ENCODE assay signal across 9 cellular contexts in genomic region chr1:26922901-26923300, GRCh38.
DNase-seq lines count a peak whose midpoint lies in the region; ATAC-seq and TF ChIP-seq lines count a peak whose summit lies in the region.
"Had no signal": no experiment of that assay in that cellular context is flagged by ENCODE, and none has a peak within 500 bp of the region (broad histone marks: within the 10 kb centered on the region; RNA-seq: fewer than 3 reads in every experiment).

No MANE protein-coding gene starts in this region.

- H4K20me1 ChIP-seq in DOHH2 (ENCODE audit: control insufficient read depth, insufficient read depth, low read depth, low read length) (peaks cover 22% of the 10 kb centered on the region), OCI-LY3 (ENCODE audit: insufficient read depth, low read length) (no peaks in the 10 kb centered on the region)

- no peak for TF ChIP-seq CTCF in DOHH2 (IDR thresholded peaks at IDR 0.05; ENCODE audit: low read depth, low read length, poor library complexity, severe bottlenecking)
- TF ChIP-seq CTCF in OCI-LY3 (IDR thresholded peaks at IDR 0.05; ENCODE audit: low read depth, low read length), result no peak

- no peak for DNase-seq in effector memory CD8-positive, alpha-beta T cell
- DNase-seq in UCSD-AML1 (lab: John Stamatoyannopoulos, UW; ENCODE audit: unreplicated experiment), result no peak
- DNase-seq: T-helper 9 cell had no signal

- no peak overlapping the region for H3K27ac ChIP-seq in DOHH2 (ENCODE audit: low read depth, low read length)
- H3K27ac ChIP-seq in OCI-LY3 (ENCODE audit: low read length), result no peak overlapping the region

- peaks cover 53% of the 10 kb centered on the region for H3K36me3 ChIP-seq in DOHH2 (ENCODE audit: control insufficient read depth, low read length)
- peaks cover 4% of the 10 kb centered on the region for H3K36me3 ChIP-seq in OCI-LY3 (replicated peaks; ENCODE audit: low read depth, low read length)
- H3K36me3 ChIP-seq in neuron (ENCODE audit: insufficient read depth, low read length), result peaks cover 36% of the 10 kb centered on the region

- peak overlapping the region; percentile 86 for H3K4me3 Mint-ChIP-seq in effector memory CD8-positive, alpha-beta T cell

- peaks cover 21 to 26% of the 10 kb centered on the region in 2 donors for H3K4me1 Mint-ChIP-seq in effector memory CD8-positive, alpha-beta T cell (ENCODE audit: low read depth in 2 of 2)

- H3K4me3 ChIP-seq in DOHH2 (ENCODE audit: low read length) (peak overlapping the region; percentile 86), OCI-LY3 (ENCODE audit: low read length) (peak overlapping the region; percentile 80), neuron (ENCODE audit: low read length) (peak overlapping the region; percentile 93)

- no peaks in the 10 kb centered on the region for H3F3A ChIP-seq in DOHH2 (ENCODE audit: control insufficient read depth, insufficient read depth)

- H2AFZ ChIP-seq in OCI-LY3 (ENCODE audit: low read depth, low read length) (no peak overlapping the region), neuron (ENCODE audit: low read depth, low read length) (no peak overlapping the region)

- ATAC-seq in effector memory CD8-positive, alpha-beta T cell (replicated peaks), result no peak
- ATAC-seq in HG02798 (IDR thresholded peaks at IDR 0.05; ENCODE audit: poor library complexity, unreplicated experiment) (no peak), GM18519 (IDR thresholded peaks at IDR 0.05; ENCODE audit: low FRiP score, unreplicated experiment) (no peak), HG03097 (IDR thresholded peaks at IDR 0.05; ENCODE audit: low FRiP score, unreplicated experiment) (no peak)

- peak overlapping the region; percentile 96 to 97 for H3K27ac Mint-ChIP-seq in effector memory CD8-positive, alpha-beta T cell

- H3K27me3 Mint-ChIP-seq in effector memory CD8-positive, alpha-beta T cell, result no peaks in the 10 kb centered on the region

- H3K9ac ChIP-seq in OCI-LY3 (ENCODE audit: low read length), result peak overlapping the region; percentile 88

- peaks cover 21% of the 10 kb centered on the region for H3K4me1 ChIP-seq in DOHH2 (ENCODE audit: control insufficient read depth, low read length)
- H3K4me1 ChIP-seq in OCI-LY3 (ENCODE audit: low read length), result peaks cover 14% of the 10 kb centered on the region
- peaks cover 18% of the 10 kb centered on the region for H3K4me1 ChIP-seq in neuron (ENCODE audit: insufficient read depth, low read length)

- no peaks in the 10 kb centered on the region for H3K9me3 Mint-ChIP-seq in effector memory CD8-positive, alpha-beta T cell

- H3K9me3 ChIP-seq in DOHH2 (ENCODE audit: control insufficient read depth, insufficient read depth, low read length) (no peaks in the 10 kb centered on the region), OCI-LY3 (ENCODE audit: insufficient read depth, low read length) (no peaks in the 10 kb centered on the region), neuron (ENCODE audit: low read length) (no peaks in the 10 kb centered on the region)

- peak overlapping the region; percentile 97 for H3K4me2 ChIP-seq in DOHH2 (ENCODE audit: low read length)
- peak overlapping the region; percentile 90 for H3K4me2 ChIP-seq in OCI-LY3 (ENCODE audit: low read length)

- no peaks in the 10 kb centered on the region for H3K27me3 ChIP-seq in DOHH2 (ENCODE audit: control insufficient read depth, low read length)
- no peaks in the 10 kb centered on the region for H3K27me3 ChIP-seq in OCI-LY3 (ENCODE audit: low read depth, low read length)
- no peaks in the 10 kb centered on the region for H3K27me3 ChIP-seq in neuron (ENCODE audit: insufficient read depth, low read length)

- no peaks in the 10 kb centered on the region for H3K9me2 ChIP-seq in DOHH2 (replicated peaks; ENCODE audit: control insufficient read depth, low read length)

- peaks cover 55% of the 10 kb centered on the region for H3K79me2 ChIP-seq in DOHH2 (ENCODE audit: control insufficient read depth, low read length)
- H3K79me2 ChIP-seq in OCI-LY3 (ENCODE audit: low read length), result peaks cover 38% of the 10 kb centered on the region

- peaks cover 41% of the 10 kb centered on the region for H3K36me3 Mint-ChIP-seq in effector memory CD8-positive, alpha-beta T cell (ENCODE audit: insufficient read depth)
